17 cellular contexts compared by ENCODE assay signal in the genomic region with DNA sequence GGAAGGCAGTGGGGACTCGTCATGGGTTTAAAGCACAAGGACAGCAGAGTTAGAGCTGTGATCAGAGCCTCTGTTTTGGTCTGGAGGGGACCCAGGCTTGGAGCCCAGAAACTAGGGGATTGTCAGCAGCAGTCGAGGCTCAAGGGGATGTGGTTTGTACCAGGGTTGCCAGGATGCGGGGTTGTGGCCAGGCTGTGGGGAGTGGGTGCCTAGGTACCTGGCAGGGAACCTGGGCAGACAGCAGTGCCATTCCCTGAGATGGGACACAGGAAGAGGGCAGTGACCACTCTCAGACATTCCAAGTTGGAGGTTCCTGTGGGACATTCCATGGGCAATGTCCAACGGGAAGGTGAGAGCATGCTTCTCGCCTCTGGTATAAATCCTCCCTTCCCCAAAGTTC.
A peak's percentile ranks its signal among the peaks of the same experiment; 100 is the strongest.
DNase-seq lines count a peak whose midpoint lies in the region; ATAC-seq and TF ChIP-seq lines count a peak whose summit lies in the region.
"Had no signal": no experiment of that assay in that cellular context is flagged by ENCODE, and none has a peak within 500 bp of the region (broad histone marks: within the 10 kb centered on the region; RNA-seq: fewer than 3 reads in every experiment).

No MANE protein-coding gene starts in this region.

- peak overlapping the region; percentile 30 to 50 for H3K27ac ChIP-seq in thoracic aorta
- H3K27ac ChIP-seq: esophagus squamous epithelium, right atrium auricular region had no signal

- H3K9me3 Mint-ChIP-seq in activated T-cell treated with anti-CD3 and anti-CD28 coated beads, Interleukin-2, amount 50 U/mL, for 24 hours: no peaks in the 10 kb centered on the region
- no peaks in the 10 kb centered on the region for H3K9me3 Mint-ChIP-seq in activated CD4-positive, alpha-beta memory T cell treated with anti-CD3 and anti-CD28 coated beads, Interleukin-2, amount 10 ng/mL, durations not matched to agents 7 days and 5 days
- H3K9me3 Mint-ChIP-seq in memory B cell: no peaks in the 10 kb centered on the region
- H3K9me3 Mint-ChIP-seq: activated naive CD4-positive, alpha-beta T cell treated with anti-CD3 and anti-CD28 coated beads, Interleukin-2, amount 50 U/mL, for 24 hours; IgD-negative memory B cell; WTC11 had no signal

- H3K9me3 ChIP-seq in thoracic aorta: no peaks in the 10 kb centered on the region
- H3K9me3 ChIP-seq: esophagus squamous epithelium, right atrium auricular region had no signal

- H3K27me3 Mint-ChIP-seq in activated T-cell treated with anti-CD3 and anti-CD28 coated beads, Interleukin-2, amount 50 U/mL, for 24 hours: no peaks in the 10 kb centered on the region
- H3K27me3 Mint-ChIP-seq in activated CD4-positive, alpha-beta memory T cell treated with anti-CD3 and anti-CD28 coated beads, Interleukin-2, amount 10 ng/mL, durations not matched to agents 7 days and 5 days: no peaks in the 10 kb centered on the region
- no peaks in the 10 kb centered on the region for H3K27me3 Mint-ChIP-seq in memory B cell
- H3K27me3 Mint-ChIP-seq: activated naive CD4-positive, alpha-beta T cell treated with anti-CD3 and anti-CD28 coated beads, Interleukin-2, amount 50 U/mL, for 24 hours had no signal

- CTCF ChIA-PET in activated CD4-positive, alpha-beta memory T cell treated with anti-CD3 and anti-CD28 coated beads, Interleukin-2, amount 10 ng/mL, durations not matched to agents 7 days and 5 days (lab: Charles Lee): interaction anchor here (1.8 kb wide), 1 partner anchor 354 kb away, joined by 5 read pairs; no protein-coding TSS in a partner anchor

- peaks cover 79% of the 10 kb centered on the region for H3K4me1 Mint-ChIP-seq in activated T-cell treated with anti-CD3 and anti-CD28 coated beads, Interleukin-2, amount 50 U/mL, for 24 hours (ENCODE audit: low read depth)
- H3K4me1 Mint-ChIP-seq in activated CD4-positive, alpha-beta memory T cell treated with anti-CD3 and anti-CD28 coated beads, Interleukin-2, amount 10 ng/mL, durations not matched to agents 7 days and 5 days: peaks cover 82% of the 10 kb centered on the region
- H3K4me1 Mint-ChIP-seq in memory B cell: peaks cover 53% of the 10 kb centered on the region

- POLR2A ChIA-PET in activated CD4-positive, alpha-beta memory T cell treated with anti-CD3 and anti-CD28 coated beads, Interleukin-2, amount 10 ng/mL, durations not matched to agents 7 days and 5 days (lab: Charles Lee): no interaction called here

- H3K27me3 ChIP-seq in thoracic aorta (replicated peaks; ENCODE audit: insufficient read depth): no peaks in the 10 kb centered on the region
- H3K27me3 ChIP-seq: esophagus squamous epithelium, right atrium auricular region had no signal

- no peak overlapping the region for H3K4me3 ChIP-seq in thoracic aorta
- H3K4me3 ChIP-seq: esophagus squamous epithelium, right atrium auricular region had no signal

- ATAC-seq in memory B cell (ENCODE audit: low read depth) (no peak), thoracic aorta (ENCODE audit: insufficient number of reproducible peaks, low FRiP score, low read depth) (no peak), GM21515 (IDR thresholded peaks at IDR 0.05; ENCODE audit: unreplicated experiment) (no peak), GM19397 (IDR thresholded peaks at IDR 0.05; ENCODE audit: unreplicated experiment) (no peak), HG02798 (IDR thresholded peaks at IDR 0.05; ENCODE audit: poor library complexity, unreplicated experiment) (no peak)
- ATAC-seq: WTC11 had no signal

- TF ChIP-seq CTCF in thoracic aorta (IDR thresholded peaks at IDR 0.05): no peak

- peak overlapping the region; percentile 18 for H3K27ac Mint-ChIP-seq in activated T-cell treated with anti-CD3 and anti-CD28 coated beads, Interleukin-2, amount 50 U/mL, for 24 hours
- peak overlapping the region; percentile 6 for H3K27ac Mint-ChIP-seq in activated CD4-positive, alpha-beta memory T cell treated with anti-CD3 and anti-CD28 coated beads, Interleukin-2, amount 10 ng/mL, durations not matched to agents 7 days and 5 days
- peak overlapping the region; percentile 17 for H3K27ac Mint-ChIP-seq in memory B cell

- H3K36me3 Mint-ChIP-seq in activated T-cell treated with anti-CD3 and anti-CD28 coated beads, Interleukin-2, amount 50 U/mL, for 24 hours (ENCODE audit: low read depth): no peaks in the 10 kb centered on the region
- peaks cover 8% of the 10 kb centered on the region for H3K36me3 Mint-ChIP-seq in activated CD4-positive, alpha-beta memory T cell treated with anti-CD3 and anti-CD28 coated beads, Interleukin-2, amount 10 ng/mL, durations not matched to agents 7 days and 5 days (ENCODE audit: low read depth)
- no peaks in the 10 kb centered on the region for H3K36me3 Mint-ChIP-seq in memory B cell
- H3K36me3 Mint-ChIP-seq: WTC11 had no signal

- peaks cover 36 to 71% of the 10 kb centered on the region in 2 donors for H3K4me1 ChIP-seq in thoracic aorta (ENCODE audit: control insufficient read depth in 1 of 2, low read depth in 2 of 2)

- no peak overlapping the region for H3K4me3 Mint-ChIP-seq in activated T-cell treated with anti-CD3 and anti-CD28 coated beads, Interleukin-2, amount 50 U/mL, for 24 hours
- H3K4me3 Mint-ChIP-seq in activated CD4-positive, alpha-beta memory T cell treated with anti-CD3 and anti-CD28 coated beads, Interleukin-2, amount 10 ng/mL, durations not matched to agents 7 days and 5 days: no peak overlapping the region
- no peak overlapping the region for H3K4me3 Mint-ChIP-seq in memory B cell
- H3K4me3 Mint-ChIP-seq: activated naive CD4-positive, alpha-beta T cell treated with anti-CD3 and anti-CD28 coated beads, Interleukin-2, amount 50 U/mL, for 24 hours; WTC11 had no signal

- H3K36me3 ChIP-seq in thoracic aorta: no peaks in the 10 kb centered on the region
- H3K36me3 ChIP-seq: esophagus squamous epithelium, right atrium auricular region had no signal

- no peak for DNase-seq in activated T-cell treated with anti-CD3 and anti-CD28 coated beads, Interleukin-2, amount 50 U/mL, for 24 hours
- no peak for DNase-seq in activated T-cell treated with anti-CD3 and anti-CD28 coated beads, Interleukin-2, amount 50 U/mL, for 48 hours
- peak; percentile 38 for DNase-seq in activated CD4-positive, alpha-beta memory T cell treated with anti-CD3 and anti-CD28 coated beads, Interleukin-2, amount 10 ng/mL, durations not matched to agents 7 days and 5 days
- no peak for DNase-seq in memory B cell (ENCODE audit: low spot score in 2 of 2)
- no peak for DNase-seq in thoracic aorta (ENCODE audit: low spot score)
- DNase-seq: effector CD4-positive, alpha-beta T cell; esophagus squamous epithelium; islet precursor cell; NCI-H187 treated with DMSO at 0.1 percent for 48 hours; NCI-H446 had no signal
